In the genomic region with DNA sequence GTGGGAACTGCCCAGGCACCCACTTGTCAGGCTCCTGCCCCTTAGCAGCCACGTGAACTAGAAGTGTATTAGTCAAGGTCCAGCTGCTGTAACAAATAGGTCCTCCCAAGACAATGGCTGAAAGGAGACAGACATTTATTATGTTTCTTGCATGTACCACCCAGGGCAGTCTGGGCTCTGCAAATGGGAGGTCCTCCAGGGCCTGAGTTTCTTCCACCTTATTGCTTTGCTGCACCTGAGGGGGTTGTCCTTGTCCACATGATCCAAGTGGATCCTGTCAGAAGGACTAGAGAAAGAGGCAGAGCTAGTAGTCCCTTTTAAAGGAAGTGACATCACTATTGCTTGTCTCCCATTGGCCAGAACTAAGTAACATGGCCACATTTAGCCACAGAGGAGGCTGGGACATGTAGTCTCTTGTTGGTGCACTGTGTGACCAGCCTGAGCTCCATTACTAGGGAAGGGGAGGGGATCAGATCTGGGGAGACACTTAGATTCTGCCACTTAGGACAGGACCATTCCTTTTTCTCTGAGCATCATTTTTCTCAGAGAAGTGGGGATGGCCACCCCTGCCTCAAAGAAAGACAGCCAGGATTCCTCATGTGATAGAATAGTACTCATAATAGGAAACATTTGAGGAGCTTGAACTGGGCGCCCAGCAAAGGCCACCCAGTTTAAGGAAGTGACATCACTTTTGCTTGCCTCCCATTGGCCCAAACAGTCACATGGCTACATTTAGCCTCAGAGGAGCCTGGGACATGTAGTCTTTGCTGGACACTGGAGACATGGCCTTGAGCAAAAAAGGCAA, we compare ENCODE assay signal across 8 cellular contexts. TPM values are rescaled to one million over a fixed set of nuclear protein-coding genes. Genes with fewer than 3 reads are reported as not detected.
DNase-seq lines count a peak whose midpoint lies in the region; ATAC-seq and TF ChIP-seq lines count a peak whose summit lies in the region.

No MANE protein-coding gene starts in this region.

- H3K4me1 ChIP-seq in vagina: no peaks in the 10 kb centered on the region

- TF ChIP-seq POLR2A in vagina (IDR thresholded peaks at IDR 0.05): no peak

- no peak overlapping the region for H3K27ac ChIP-seq in vagina

- H3K36me3 ChIP-seq in vagina: peaks cover 0 to 75% of the 10 kb centered on the region in 2 donors

- TF ChIP-seq CTCF in astrocyte of the spinal cord (IDR thresholded peaks at IDR 0.05; ENCODE audit: low read depth, low read length) (no peak), vagina (IDR thresholded peaks at IDR 0.05) (no peak)

- ATAC-seq in GM19023 (IDR thresholded peaks at IDR 0.05; ENCODE audit: unreplicated experiment) (no peak), HG03095 (IDR thresholded peaks at IDR 0.05; ENCODE audit: unreplicated experiment) (no peak)

- no peaks in the 10 kb centered on the region for H3K27me3 ChIP-seq in vagina

- peak; percentile 26 to 27 for DNase-seq in AML-193 (lab: John Stamatoyannopoulos, UW)
- DNase-seq in GM19238 (ENCODE audit: insufficient read length, low spot score): peak; percentile 48
- peak; percentile 46 for DNase-seq in NCI-H82 treated with DMSO at 0.1 percent for 48 hours (lab: John Stamatoyannopoulos, UW; ENCODE audit: unreplicated experiment)
- peak; percentile 40 for DNase-seq in astrocyte of the spinal cord (ENCODE audit: low read depth, low spot score)
- peak; percentile 49 to 51 for DNase-seq in lung microvascular endothelial cell (ENCODE audit: low read depth in 2 of 2)
- no peak for DNase-seq in vagina (ENCODE audit: extremely low spot score in 2 of 2)

- in situ Hi-C loops in astrocyte of the spinal cord (cut with HindIII; ENCODE audit: low sequenced_read_pairs): no loop called here

- intact Hi-C loops in vagina (cut with DNase I): no loop called here

- H3K4me3 ChIP-seq in astrocyte of the spinal cord (ENCODE audit: low read depth, low read length) (no peak overlapping the region), vagina (no peak overlapping the region)

- no peaks in the 10 kb centered on the region for H3K9me3 ChIP-seq in vagina

RNA-seq across cellular contexts. Expression of a gene that starts 15.1 kb away (rescaled TPM):
- total RNA-seq in lung microvascular endothelial cell (3.3 and 3.8 TPM in 2 replicates), vagina (44.4 TPM)

RNA-seq across cellular contexts. Expression of a gene that starts 15.2 kb away (rescaled TPM):
- total RNA-seq in lung microvascular endothelial cell (under 0.01 and 0.20 TPM in 2 replicates), vagina (12.0 TPM)

RNA-seq across cellular contexts. Expression of a gene that starts 17.1 kb away (rescaled TPM):
- not detected in 2 replicates for total RNA-seq in lung microvascular endothelial cell
- 5.2 TPM for total RNA-seq in vagina

RNA-seq across cellular contexts. Expression of a gene that starts 31.2 kb away (rescaled TPM):
- total RNA-seq in lung microvascular endothelial cell: 6.1 and 8.5 TPM in 2 replicates
- total RNA-seq in vagina: 20.6 TPM

RNA-seq across cellular contexts. Expression of a gene that starts 44.2 kb away (rescaled TPM):
- total RNA-seq in lung microvascular endothelial cell: 0.40 TPM in 1 of 2 replicates, not detected in the other
- not detected for total RNA-seq in vagina

Comparison
In these comparisons a context has a peak if more than half of its experiments do, and no peak if none do; other contexts are left out.
1. DNase-seq: peak in AML-193 (2 of 2), GM19238 (single experiment), NCI-H82 treated with DMSO at 0.1 percent for 48 hours (single experiment), astrocyte of the spinal cord (single experiment) and lung microvascular endothelial cell (2 of 2); none in vagina (0 of 2).
2. RNA of a gene that starts 15.2 kb away (total RNA-seq): 12.0 TPM in vagina (single experiment); under 0.01 to 0.20 TPM in lung microvascular endothelial cell; every median in the first group is over 10 times any median in the second.